Comparison of ENCODE assay signal across 22 cellular contexts in genomic region chr5:154344461-154344860, GRCh38.
"Had no signal": no experiment of that assay in that cellular context is flagged by ENCODE, and none has a peak within 500 bp of the region (broad histone marks: within the 10 kb centered on the region; RNA-seq: fewer than 3 reads in every experiment).

No MANE protein-coding gene starts in this region.

- H3K36me3 ChIP-seq: colonic mucosa, esophagus squamous epithelium, gastrocnemius medialis, heart right ventricle, left ventricle myocardium inferior had no signal

- H3K27me3 ChIP-seq: colonic mucosa, esophagus squamous epithelium, gastrocnemius medialis, heart right ventricle had no signal

- ATAC-seq: effector memory CD8-positive, alpha-beta T cell; gastrocnemius medialis; heart right ventricle; left colon; left lobe of liver; lower lobe of right lung; mucosa of descending colon had no signal

- H3K36me3 Mint-ChIP-seq: mesothelial cell of epicardium had no signal

- H3K9me3 ChIP-seq: colonic mucosa, esophagus squamous epithelium, gastrocnemius medialis, heart right ventricle, left ventricle myocardium inferior, lower lobe of right lung, mucosa of descending colon had no signal

- H3K4me3 Mint-ChIP-seq: dendritic cell treated with granulocyte-macrophage colony-stimulating factor and Interleukin-4, amounts not matched to agents 40 ng/mL and 50 ng/mL, for 4 days; effector memory CD8-positive, alpha-beta T cell; mesothelial cell of epicardium had no signal

- H3K27me3 Mint-ChIP-seq: dendritic cell treated with granulocyte-macrophage colony-stimulating factor and Interleukin-4, amounts not matched to agents 40 ng/mL and 50 ng/mL, for 4 days; effector memory CD8-positive, alpha-beta T cell had no signal

- H3K9me3 Mint-ChIP-seq: dendritic cell treated with granulocyte-macrophage colony-stimulating factor and Interleukin-4, amounts not matched to agents 40 ng/mL and 50 ng/mL, for 4 days; effector memory CD8-positive, alpha-beta T cell; mesothelial cell of epicardium had no signal

- H3K4me1 ChIP-seq: colonic mucosa, esophagus squamous epithelium, gastrocnemius medialis, lower lobe of right lung had no signal

- H3K27ac Mint-ChIP-seq: dendritic cell treated with granulocyte-macrophage colony-stimulating factor and Interleukin-4, amounts not matched to agents 40 ng/mL and 50 ng/mL, for 4 days; mesothelial cell of epicardium had no signal

- H3K27ac ChIP-seq: colonic mucosa, esophagus squamous epithelium, gastrocnemius medialis, heart right ventricle, left ventricle myocardium inferior, lower lobe of right lung had no signal

- DNase-seq: cerebellar nuclear complex; colonic mucosa; cortex of kidney; effector CD8-positive, alpha-beta T cell; effector memory CD8-positive, alpha-beta T cell; esophagus squamous epithelium; foreskin fibroblast; foreskin melanocyte; gastrocnemius medialis; glutamatergic neuron; heart right ventricle; hippocampal formation; kidney; kidney glomerular epithelial cell; left colon; left ventricle myocardium inferior; lower lobe of right lung; mesenchymal stem cell; mucosa of descending colon had no signal

- H3K4me3 ChIP-seq: colonic mucosa, esophagus squamous epithelium, gastrocnemius medialis, heart right ventricle, left ventricle myocardium inferior, lower lobe of right lung, mucosa of descending colon had no signal
